Comparison of ENCODE assay signal across 13 cellular contexts in genomic region chr16:29744541-29745101, GRCh38. TPM values are rescaled to one million over a fixed set of nuclear protein-coding genes. Genes with fewer than 3 reads are reported as not detected.
DNase-seq lines count a peak whose midpoint lies in the region; ATAC-seq and TF ChIP-seq lines count a peak whose summit lies in the region.
"Had no signal": no experiment of that assay in that cellular context is flagged by ENCODE, and none has a peak within 500 bp of the region (broad histone marks: within the 10 kb centered on the region; RNA-seq: fewer than 3 reads in every experiment).

No MANE protein-coding gene starts in this region.

- peak overlapping the region; percentile 87 for H3K4me3 Mint-ChIP-seq in activated naive CD4-positive, alpha-beta T cell treated with anti-CD3 and anti-CD28 coated beads, Interleukin-2, amount 50 U/mL, for 24 hours
- peak overlapping the region; percentile 98 for H3K4me3 Mint-ChIP-seq in T-helper 17 cell
- H3K4me3 Mint-ChIP-seq: neural crest cell had no signal

- peak overlapping the region; percentile 93 for H3K27ac ChIP-seq in thymus (ENCODE audit: low read depth)

- H3K36me3 ChIP-seq in thymus (ENCODE audit: control insufficient read depth, insufficient read depth): peaks cover 20% of the 10 kb centered on the region

- peak overlapping the region; percentile 93 for H3K27ac Mint-ChIP-seq in activated naive CD4-positive, alpha-beta T cell treated with anti-CD3 and anti-CD28 coated beads, Interleukin-2, amount 50 U/mL, for 24 hours
- H3K27ac Mint-ChIP-seq in T-helper 17 cell: peak overlapping the region; percentile 100

- H3K36me3 Mint-ChIP-seq in activated naive CD4-positive, alpha-beta T cell treated with anti-CD3 and anti-CD28 coated beads, Interleukin-2, amount 50 U/mL, for 24 hours: peaks cover 10% of the 10 kb centered on the region
- H3K36me3 Mint-ChIP-seq in T-helper 17 cell (ENCODE audit: low read depth): peaks cover 19% of the 10 kb centered on the region

- H3K9me3 Mint-ChIP-seq in activated naive CD4-positive, alpha-beta T cell treated with anti-CD3 and anti-CD28 coated beads, Interleukin-2, amount 50 U/mL, for 24 hours: no peaks in the 10 kb centered on the region
- H3K9me3 Mint-ChIP-seq: neural crest cell had no signal

- peak overlapping the region; percentile 84 for H3K4me3 ChIP-seq in thymus (ENCODE audit: low read length)

- H3K27me3 Mint-ChIP-seq in activated naive CD4-positive, alpha-beta T cell treated with anti-CD3 and anti-CD28 coated beads, Interleukin-2, amount 50 U/mL, for 24 hours: no peaks in the 10 kb centered on the region
- no peaks in the 10 kb centered on the region for H3K27me3 Mint-ChIP-seq in T-helper 17 cell

- no peaks in the 10 kb centered on the region for H3K27me3 ChIP-seq in thymus (ENCODE audit: control insufficient read depth, insufficient read depth)

- 60% methylated on average over 20 of the region's 20 CpGs for WGBS in thymus

- ATAC-seq in T-helper 17 cell (no peak), GM18505 (IDR thresholded peaks at IDR 0.05; ENCODE audit: unreplicated experiment) (no peak), GM21381 (IDR thresholded peaks at IDR 0.05; ENCODE audit: unreplicated experiment) (no peak)

- peaks cover 85% of the 10 kb centered on the region for H3K4me1 Mint-ChIP-seq in activated naive CD4-positive, alpha-beta T cell treated with anti-CD3 and anti-CD28 coated beads, Interleukin-2, amount 50 U/mL, for 24 hours
- H3K4me1 Mint-ChIP-seq in T-helper 17 cell: peaks cover 62% of the 10 kb centered on the region
- H3K4me1 Mint-ChIP-seq: neural crest cell had no signal

- no peak for TF ChIP-seq POLR2A in GM18505 (IDR thresholded peaks at IDR 0.05; ENCODE audit: borderline replicate concordance, extremely low read depth, insufficient read depth, insufficient read length)

- peaks cover 22% of the 10 kb centered on the region for H3K4me1 ChIP-seq in thymus (ENCODE audit: control insufficient read depth, insufficient read depth, low read length)

- DNase-seq in activated naive CD4-positive, alpha-beta T cell treated with anti-CD3 and anti-CD28 coated beads, Interleukin-2, amount 50 U/mL, for 16 hours: no peak
- DNase-seq in T-helper 17 cell (no peak), iPS-NIHi11 (ENCODE audit: low spot score) (peak; percentile 41), NAMALWA (ENCODE audit: low spot score) (no peak)
- DNase-seq: erythroblast, NCI-H1694 treated with DMSO at 0.1 percent for 48 hours, trophoblast cell had no signal

- H3K9me3 ChIP-seq in T-helper 17 cell (ENCODE audit: control insufficient read depth, low read length, poor library complexity, severe bottlenecking): no peaks in the 10 kb centered on the region
- H3K9me3 ChIP-seq in thymus (ENCODE audit: control insufficient read depth): no peaks in the 10 kb centered on the region

RNA-seq across cellular contexts. Expression of gene C16orf54, which starts 1.2 kb away (rescaled TPM):
- total RNA-seq in T-helper 17 cell: 100 to 1,000 TPM; 172 to 259 TPM
- 19.0 TPM for polyA plus RNA-seq in thymus
- total RNA-seq: neural crest cell had no signal

RNA-seq across cellular contexts. Expression of gene ZG16, which starts 33.4 kb away (rescaled TPM):
- total RNA-seq in T-helper 17 cell: not detected
- polyA plus RNA-seq in thymus: 0.27 TPM
- total RNA-seq: neural crest cell, OCI-LY7 had no signal

RNA-seq across cellular contexts. Expression of gene KIF22, which starts 45.9 kb away (rescaled TPM):
- total RNA-seq in T-helper 17 cell: 10 to 100 TPM; 74.3 to 89.0 TPM
- polyA plus RNA-seq in thymus: 82.5 TPM
